ENCODE assay signal across 8 cellular contexts in genomic region chr19:5967994-5968430, GRCh38. TPM values are rescaled to one million over a fixed set of nuclear protein-coding genes. Genes with fewer than 3 reads are reported as not detected.
DNase-seq lines count a peak whose midpoint lies in the region; ATAC-seq, FAIRE-seq and TF ChIP-seq lines count a peak whose summit lies in the region.

No MANE protein-coding gene starts in this region.

- peaks cover 52 to 60% (median 57%) of the 10 kb centered on the region in 3 donors for H3K4me1 ChIP-seq in pancreas

- TF ChIP-seq CTCF in pancreas (IDR thresholded peaks at IDR 0.05), result peak; percentile 72 to 90 (median 86)

- peak overlapping the region; percentile 63 to 96 (median 82) for H3K27ac ChIP-seq in pancreas

- intact Hi-C loops in Right ventricle myocardium superior (cut with DNase I), result no loop called here
- intact Hi-C loops in pancreas (cut with DNase I), result no loop called here

- H3K9me3 ChIP-seq in pancreas, result no peaks in the 10 kb centered on the region

- FAIRE-seq in pancreas (lab: Jason Lieb, UNC), result peak; percentile 78

- DNase-seq in GDM1 (lab: John Stamatoyannopoulos, UW) (peak; percentile 28), LoVo (ENCODE audit: low spot score) (peak; percentile 64), SKM-1 treated with dmso at 0.1 percent for 144 hours (lab: John Stamatoyannopoulos, UW; ENCODE audit: unreplicated experiment) (peak; percentile 27), amniotic stem cell (lab: John Stamatoyannopoulos, UW) (peak; percentile 35), Right ventricle myocardium superior (no peak), pancreas (peak in 3 of 6 donors; percentile 55 to 83 (median 70))

- WGBS in pancreas, 2 donors, result 2 to 4% methylated on average over 10 of the region's 10 CpGs

- H3K36me3 ChIP-seq in pancreas, result no peaks in the 10 kb centered on the region

- H3K27me3 ChIP-seq in pancreas, result no peaks in the 10 kb centered on the region

- peak; percentile 73 for ATAC-seq in Right ventricle myocardium superior (ENCODE audit: poor library complexity)
- ATAC-seq in pancreas, result peak; percentile 59 to 87 (median 78)
- no peak for ATAC-seq in GM18868 (IDR thresholded peaks at IDR 0.05; ENCODE audit: unreplicated experiment)
- no peak for ATAC-seq in GM21576 (IDR thresholded peaks at IDR 0.05; ENCODE audit: unreplicated experiment)

- peak overlapping the region in 1 of 4 donors; percentile 3 for H3K4me3 ChIP-seq in pancreas

RNA-seq across cellular contexts. Expression of gene RANBP3, which starts 9.9 kb away (rescaled TPM):
- total RNA-seq in Right ventricle myocardium superior (57.4 TPM), pancreas (10 to 100 TPM; 27.6 to 42.2 (median 34.7) TPM)
- 10 to 100 TPM; 29.1 to 39.9 TPM for polyA plus RNA-seq in pancreas

RNA-seq across cellular contexts. Expression of gene CAPS, which starts 54.0 kb away (rescaled TPM):
- total RNA-seq in Right ventricle myocardium superior (3.4 TPM), pancreas (10 to 100 TPM; 10.5 to 23.2 (median 14.0) TPM)
- 10 to 100 TPM; 62.9 to 77.2 TPM for polyA plus RNA-seq in pancreas

Comparison
In these comparisons a context has a peak if more than half of its experiments do, and no peak if none do; other contexts are left out.
1. ATAC-seq: peak in Right ventricle myocardium superior (single experiment) and pancreas (4 of 4); none in GM18868 (single experiment) and GM21576 (single experiment).